Comparison of ENCODE assay signal across 8 cellular contexts in genomic region chr11:5624489-5625278, GRCh38. TPM values are rescaled to one million over a fixed set of nuclear protein-coding genes. Genes with fewer than 3 reads are reported as not detected.
A peak's percentile ranks its signal among the peaks of the same experiment; 100 is the strongest.
DNase-seq lines count a peak whose midpoint lies in the region; FAIRE-seq and TF ChIP-seq lines count a peak whose summit lies in the region.

TSS of gene TRIM34 (plus strand) at chr11:5625001. CDS start at chr11:5632332, 7,331 bp downstream.

- no peaks in the 10 kb centered on the region for H4K20me1 ChIP-seq in H1 (replicated peaks in 1 of 2; ENCODE audit: control insufficient read depth in 1 of 2, insufficient read depth in 2 of 2, low read length in 2 of 2)

- no peak for TF ChIP-seq RAD21 in H1 (IDR thresholded peaks at IDR 0.05 in 1 of 2, conservative IDR thresholded peaks at IDR 0.05 in 1 of 2; ENCODE audit: low read depth in 2 of 2, low read length in 2 of 2)

- H3K4me2 ChIP-seq in H1 (ENCODE audit: insufficient read depth in 1 of 2, low read depth in 2 of 2, low read length in 2 of 2) (peak within 1 kb of the TSS; percentile 55 to 64), mesendoderm (ENCODE audit: low read length) (peak within 1 kb of the TSS; percentile 17)

- 67% methylated on average over 7 of the region's 7 CpGs; no CpG with 5 or more reads in 1 of the 2 experiments for WGBS in H1 (ENCODE audit: extremely low coverage in 1 of 2, insufficient coverage in 1 of 2, insufficient read length in 1 of 2, insufficient replicate concordance in 2 of 2, low coverage in 1 of 2, low lambda C conversion rate in 2 of 2, missing lambda C conversion rate in 1 of 2), 2 experiments
- WGBS in mesendoderm (ENCODE audit: extremely low coverage, insufficient coverage, low lambda C conversion rate), result no CpG with 5 or more reads among the region's 7 CpGs

- peak within 1 kb of the TSS; percentile 98 for H2AFZ ChIP-seq in H1 (ENCODE audit: low read length)

- DNase-seq in HCEC 1CT, result peak; percentile 68
- DNase-seq in M059J (ENCODE audit: low read depth), result peak; percentile 95
- peak; percentile 48 to 63 for DNase-seq in activated CD4-positive, alpha-beta T cell treated with anti-CD3 and anti-CD28 coated beads, Interleukin-2, amount 50 U/mL, for 48 hours
- DNase-seq in H1 (ENCODE audit: low read depth in 1 of 2, low spot score in 2 of 2), result peak in 1 of 2 experiments; percentile 53
- DNase-seq in mesendoderm, result peak; percentile 51
- peak; percentile 15 for DNase-seq in stimulated activated CD8-positive, alpha-beta memory T cell treated with anti-CD3 and anti-CD28 coated beads, Interleukin-4, amount 100 ng/mL, for 24 hours (ENCODE audit: low read depth)
- DNase-seq in NCI-H69 (lab: John Stamatoyannopoulos, UW), result no peak

- no peak within 1 kb of the TSS for H2BK5ac ChIP-seq in H1 (ENCODE audit: low read depth, low read length)
- no peak within 1 kb of the TSS for H2BK5ac ChIP-seq in mesendoderm (ENCODE audit: low read length)

- CTCF ChIA-PET in H1 (lab: Charles Lee; ENCODE audit: partially characterized antibody), result interaction anchor here (1.1 to 1.3 kb wide), 2 partner anchors 10 to 24 kb away, joined by 3 to 4 read pairs; no protein-coding TSS in a partner anchor

- H3K23ac ChIP-seq in H1 (ENCODE audit: insufficient read length) (no peak within 1 kb of the TSS), mesendoderm (ENCODE audit: low read length) (no peak within 1 kb of the TSS)

- FAIRE-seq in H1 (lab: Jason Lieb, UNC), result peak; percentile 45

- peak within 1 kb of the TSS; percentile 100 for H3K4me3 ChIP-seq in GM08714 (ENCODE audit: low read length)
- peak within 1 kb of the TSS in 1 of 4 experiments; percentile 48; a peak in 2 of 8 replicates for H3K4me3 ChIP-seq in H1 (ENCODE audit: extremely low read depth in 1 of 4, insufficient read depth in 2 of 4, low read depth in 3 of 4, low read length in 4 of 4)
- no peak within 1 kb of the TSS for H3K4me3 ChIP-seq in mesendoderm (ENCODE audit: low read length)

- H2BK120ac ChIP-seq in H1 (replicated peaks; ENCODE audit: low read depth, low read length) (no peak within 1 kb of the TSS), mesendoderm (ENCODE audit: low read depth, low read length) (no peak within 1 kb of the TSS)

- H3K56ac ChIP-seq in H1 (replicated peaks; ENCODE audit: insufficient read length, low read depth, low read length) (no peak within 1 kb of the TSS), mesendoderm (ENCODE audit: low read length) (peak within 1 kb of the TSS; percentile 56)

- no peak within 1 kb of the TSS for H3K14ac ChIP-seq in H1 (ENCODE audit: insufficient read length)

- no peak for TF ChIP-seq POLR2A in H1 (IDR thresholded peaks at IDR 0.05; ENCODE audit: control extremely low read depth in 1 of 2, low read depth in 2 of 2, low read length in 2 of 2)

- POLR2A ChIA-PET in H1 (lab: Charles Lee; ENCODE audit: partially characterized antibody), result interaction anchor here (0.6 kb wide), 1 partner anchor 61 kb away, joined by 3 read pairs; no protein-coding TSS in a partner anchor

- H3K79me2 ChIP-seq in H1 (ENCODE audit: control insufficient read depth in 1 of 2, insufficient read depth in 2 of 2, low read length in 2 of 2) (no peaks in the 10 kb centered on the region), mesendoderm (ENCODE audit: control insufficient read depth, insufficient read depth, low read length) (no peaks in the 10 kb centered on the region)

- no peaks in the 10 kb centered on the region for H3K23me2 ChIP-seq in H1 (ENCODE audit: low read depth, low read length)

- H3K18ac ChIP-seq in H1 (ENCODE audit: extremely low read depth, low read length) (peak within 1 kb of the TSS; percentile 75), mesendoderm (ENCODE audit: low read length) (no peak within 1 kb of the TSS)

- H2AK5ac ChIP-seq in H1 (ENCODE audit: low read depth, low read length) (peak within 1 kb of the TSS; percentile 24; the same call in 1 of the 2 replicates), mesendoderm (ENCODE audit: low read length) (no peak within 1 kb of the TSS)

- H3K36me3 ChIP-seq in H1 (ENCODE audit: control insufficient read depth in 2 of 4, insufficient read depth in 4 of 4, low read length in 3 of 4) (no peaks in the 10 kb centered on the region), mesendoderm (ENCODE audit: control insufficient read depth, insufficient read depth, low read length) (no peaks in the 10 kb centered on the region)

- H4K91ac ChIP-seq in H1 (replicated peaks; ENCODE audit: insufficient read length, low read length), result no peak within 1 kb of the TSS

- no peak within 1 kb of the TSS for H4K5ac ChIP-seq in H1 (ENCODE audit: insufficient read length, low read depth, low read length)
- peak within 1 kb of the TSS; percentile 16 for H4K5ac ChIP-seq in mesendoderm (ENCODE audit: low read length)

- H2BK12ac ChIP-seq in H1 (ENCODE audit: low read depth, low read length), result 0 out of 2 replicates have a peak within 1 kb of the TSS, but pooled peaks have one; percentile 14

- H3K4ac ChIP-seq in H1 (replicated peaks; ENCODE audit: insufficient read length, low read depth, low read length) (no peak within 1 kb of the TSS), mesendoderm (ENCODE audit: low read depth, low read length) (no peak within 1 kb of the TSS)

- no peak for TF ChIP-seq EP300 in H1 (IDR thresholded peaks at IDR 0.05; ENCODE audit: borderline replicate concordance in 1 of 2, low read depth in 2 of 2, low read length in 2 of 2)

- H3K79me1 ChIP-seq in H1 (ENCODE audit: low read depth, low read length), result no peaks in the 10 kb centered on the region; the same call in 1 of the 2 replicates
- no peaks in the 10 kb centered on the region for H3K79me1 ChIP-seq in mesendoderm (ENCODE audit: low read length)

- peaks cover 0 to 17% (median 6%) of the 10 kb centered on the region in 4 experiments; a peak in 4 of 7 replicates for H3K4me1 ChIP-seq in H1 (replicated peaks in 1 of 4; ENCODE audit: control insufficient read depth in 3 of 4, insufficient read depth in 4 of 4, low read length in 3 of 4)
- H3K4me1 ChIP-seq in mesendoderm (ENCODE audit: control insufficient read depth, low read depth, low read length), result no peaks in the 10 kb centered on the region

- H3K9me3 ChIP-seq in H1 (ENCODE audit: insufficient read depth in 2 of 2, low read depth in 1 of 2, low read length in 1 of 2), result no peaks in the 10 kb centered on the region

- H4K8ac ChIP-seq in H1 (ENCODE audit: extremely low read depth, insufficient read depth, low read length) (no peak within 1 kb of the TSS), mesendoderm (ENCODE audit: low read depth, low read length) (no peak within 1 kb of the TSS)

- H3K27me3 ChIP-seq in H1 (replicated peaks in 1 of 4; ENCODE audit: control insufficient read depth in 3 of 4, extremely low read depth in 1 of 4, insufficient read depth in 3 of 4, low read length in 3 of 4) (no peaks in the 10 kb centered on the region), mesendoderm (ENCODE audit: insufficient read depth, low read length, poor library complexity) (no peaks in the 10 kb centered on the region)

- H3K9ac ChIP-seq in H1 (replicated peaks in 1 of 4; ENCODE audit: extremely low read depth in 1 of 4, low read depth in 3 of 4, low read length in 3 of 4), result no peak within 1 kb of the TSS
- H3K9ac ChIP-seq in mesendoderm (ENCODE audit: low read length), result peak within 1 kb of the TSS; percentile 25

- H3K27ac ChIP-seq in H1 (ENCODE audit: low read depth, low read length), result no peak within 1 kb of the TSS
- no peak within 1 kb of the TSS for H3K27ac ChIP-seq in mesendoderm (ENCODE audit: low read depth, low read length)

- TF ChIP-seq CTCF in H1 (IDR thresholded peaks at IDR 0.05; ENCODE audit: control extremely low read depth in 1 of 3, insufficient read depth in 1 of 3, low read depth in 1 of 3, low read length in 3 of 3), result no peak

- peak within 1 kb of the TSS; percentile 84; the same call in 1 of the 2 replicates for H2BK15ac ChIP-seq in H1 (ENCODE audit: low read length)
- no peak within 1 kb of the TSS for H2BK15ac ChIP-seq in mesendoderm (replicated peaks; ENCODE audit: low read depth)

- no peak within 1 kb of the TSS for H2BK20ac ChIP-seq in H1 (ENCODE audit: low read length)

TF ChIP-seq in H1, 55 proteins besides CTCF, POLR2A, EP300 and RAD21:
- TF ChIP-seq ASH2L (IDR thresholded peaks at IDR 0.05; ENCODE audit: low read length) (peak; percentile 45), RBBP5 (IDR thresholded peaks at IDR 0.05; ENCODE audit: borderline replicate concordance, low read depth, low read length) (0 out of 2 replicates have a peak, but pooled peaks have one; percentile 36), KDM1A (IDR thresholded peaks at IDR 0.05; ENCODE audit: borderline replicate concordance, low read length) (no peak)

RNA-seq across cellular contexts. Expression of gene TRIM34, which starts in this region (rescaled TPM):
- 13.2 and 22.2 TPM in 2 replicates for total RNA-seq in M059J (2014; rRNA removed; shearing (Covaris generic))
- total RNA-seq in H1 (2021; fragmentation: NEBNext Ultra II Directional; extraction: Animal tissue kit (Norgen Biotek cat#: 25700)), result 0.63 and 0.76 TPM in 2 replicates
- polyA plus RNA-seq in H1 (2011; rRNA removed), result 2.6 and 5.8 TPM in 2 replicates
- polyA plus RNA-seq in H1 (2011; cell fraction: cytosol; rRNA removed), result 2.8 TPM
- polyA plus RNA-seq in H1 (2011; cell fraction: nucleus; rRNA removed), result 1.4 TPM
- 0.84 to 2.1 TPM (median 1.7 TPM) in 4 replicates for polyA plus RNA-seq in H1 (2012, experiment 1 of 2)
- 0.21 TPM for polyA plus RNA-seq in H1 (2012, experiment 2 of 2)
- 1.1 TPM for polyA plus RNA-seq in H1 (2013, experiment 1 of 2)
- 1.7 TPM for polyA plus RNA-seq in H1 (2013, experiment 2 of 2)
- 2.5 and 2.6 TPM in 2 replicates for polyA minus RNA-seq in H1 (2011; rRNA and poly(A)+ RNA removed)
- 0.95 TPM for polyA minus RNA-seq in H1 (2011; cell fraction: cytosol; rRNA and poly(A)+ RNA removed)
- 1.5 TPM for polyA minus RNA-seq in H1 (2011; cell fraction: nucleus; rRNA and poly(A)+ RNA removed)
- polyA plus RNA-seq in mesendoderm (2013, experiment 1 of 2), result 0.72 TPM
- polyA plus RNA-seq in mesendoderm (2013, experiment 2 of 2), result 0.63 TPM
